In the genomic region with DNA sequence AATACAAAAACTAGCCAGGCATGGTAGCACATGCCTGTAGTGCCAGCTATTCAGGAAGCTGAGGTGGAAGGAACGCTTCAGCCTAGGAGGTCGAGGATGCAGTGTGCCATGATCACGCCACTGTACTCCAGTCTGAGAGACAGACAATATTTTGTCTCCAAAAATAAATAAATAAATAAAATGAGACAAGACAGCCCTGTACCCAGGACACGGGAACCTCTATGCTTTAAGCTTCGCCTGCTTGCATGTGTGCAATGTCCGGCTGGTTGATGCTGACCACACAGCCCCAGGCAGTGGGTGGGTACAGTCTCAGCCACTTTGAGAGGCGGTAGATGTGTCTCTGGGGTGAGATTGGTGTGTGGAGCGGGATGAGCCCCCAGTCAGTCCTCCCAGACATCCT, we compare ENCODE assay signal across 15 cellular contexts. TPM values are rescaled to one million over a fixed set of nuclear protein-coding genes. Genes with fewer than 3 reads are reported as not detected.
DNase-seq lines count a peak whose midpoint lies in the region; TF ChIP-seq lines count a peak whose summit lies in the region.
"Had no signal": no experiment of that assay in that cellular context is flagged by ENCODE, and none has a peak within 500 bp of the region (broad histone marks: within the 10 kb centered on the region; RNA-seq: fewer than 3 reads in every experiment).

No MANE protein-coding gene starts in this region.

- H3K79me2 ChIP-seq in SU-DHL-6 (ENCODE audit: insufficient read depth, low read length): no peaks in the 10 kb centered on the region

- no peaks in the 10 kb centered on the region for H3K9me3 ChIP-seq in BLaER1 treated with 17β-estradiol and CSF1 and Interleukin-3, amounts not matched to agents 10 nM and 100 nM (replicated peaks in 1 of 11)
- H3K9me3 ChIP-seq in SU-DHL-6 (ENCODE audit: insufficient read depth, low read length) (no peaks in the 10 kb centered on the region), esophagus muscularis mucosa (no peaks in the 10 kb centered on the region), tibial nerve (no peaks in the 10 kb centered on the region)

- H3K27ac ChIP-seq in BLaER1 treated with 17β-estradiol and CSF1 and Interleukin-3, amounts not matched to agents 10 nM and 100 nM: peak overlapping the region in 2 of 11 experiments; percentile 6 to 9; a peak in 1 of 22 replicates
- H3K27ac ChIP-seq in SU-DHL-6 (ENCODE audit: low read depth, low read length) (peak overlapping the region; percentile 99), esophagus muscularis mucosa (replicated peaks in 1 of 4) (no peak overlapping the region), tibial nerve (no peak overlapping the region)
- H3K27ac ChIP-seq: GM23248, HL-60 had no signal

- in situ Hi-C loops in GM13977 (cut with MboI; ENCODE audit: low pct_unique_long_range_greater_than_20kb, low sequenced_read_pairs, unreplicated experiment): no loop called here

- no peaks in the 10 kb centered on the region for H4K20me1 ChIP-seq in BLaER1 treated with 17β-estradiol and CSF1 and Interleukin-3, amounts not matched to agents 10 nM and 100 nM
- H4K20me1 ChIP-seq in SU-DHL-6 (ENCODE audit: low read depth, low read length): no peaks in the 10 kb centered on the region

- peak overlapping the region in 10 of 11 experiments; percentile 1 to 85 (median 70); a peak in 15 of 22 replicates for H3K4me2 ChIP-seq in BLaER1 treated with 17β-estradiol and CSF1 and Interleukin-3, amounts not matched to agents 10 nM and 100 nM
- H3K4me2 ChIP-seq in SU-DHL-6 (ENCODE audit: low read depth, low read length, poor library complexity, severe bottlenecking): no peak overlapping the region

- H3K36me3 ChIP-seq in BLaER1 treated with 17β-estradiol and CSF1 and Interleukin-3, amounts not matched to agents 10 nM and 100 nM: no peaks in the 10 kb centered on the region
- H3K36me3 ChIP-seq in SU-DHL-6 (ENCODE audit: low read length) (peaks cover 20% of the 10 kb centered on the region), esophagus muscularis mucosa (no peaks in the 10 kb centered on the region), tibial nerve (no peaks in the 10 kb centered on the region)

- H2AFZ ChIP-seq in SU-DHL-6 (ENCODE audit: low read depth, low read length, severe bottlenecking): no peak overlapping the region
- H2AFZ ChIP-seq: GM23248 had no signal

- no peak for TF ChIP-seq POLR2A in esophagus muscularis mucosa (IDR thresholded peaks at IDR 0.05; ENCODE audit: low read depth)
- no peak for TF ChIP-seq POLR2A in tibial nerve (IDR thresholded peaks at IDR 0.05)

- peaks cover 46 to 79% (median 76%) of the 10 kb centered on the region in 10 experiments for H3K4me1 ChIP-seq in BLaER1 treated with 17β-estradiol and CSF1 and Interleukin-3, amounts not matched to agents 10 nM and 100 nM
- H3K4me1 ChIP-seq in esophagus muscularis mucosa (no peaks in the 10 kb centered on the region), tibial nerve (peaks cover 0 to 5% (median 0%) of the 10 kb centered on the region in 4 donors)

- H3K9ac ChIP-seq in BLaER1 treated with 17β-estradiol and CSF1 and Interleukin-3, amounts not matched to agents 10 nM and 100 nM: peak overlapping the region in 1 of 11 experiments; percentile 9; a peak in 1 of 22 replicates
- H3K9ac ChIP-seq in SU-DHL-6 (ENCODE audit: low read length): peak overlapping the region; percentile 58
- H3K9ac ChIP-seq: GM23248 had no signal

- no peaks in the 10 kb centered on the region for H3K27me3 ChIP-seq in BLaER1 treated with 17β-estradiol and CSF1 and Interleukin-3, amounts not matched to agents 10 nM and 100 nM
- H3K27me3 ChIP-seq in SU-DHL-6 (ENCODE audit: low read length) (no peaks in the 10 kb centered on the region), esophagus muscularis mucosa (no peaks in the 10 kb centered on the region), tibial nerve (no peaks in the 10 kb centered on the region)

- H3F3A ChIP-seq in SU-DHL-6 (ENCODE audit: insufficient read depth): peaks cover 43% of the 10 kb centered on the region

- intact Hi-C loops in esophagus muscularis mucosa (cut with DNase I): no loop called here

- WGBS in esophagus muscularis mucosa: 87% methylated on average over 8 of the region's 8 CpGs
- 76 to 83% methylated on average over 7 to 8 of the region's 8 CpGs for WGBS in tibial nerve, 2 donors

- DNase-seq in esophagus muscularis mucosa (ENCODE audit: extremely low spot score): peak; percentile 78
- no peak for DNase-seq in tibial nerve (ENCODE audit: low spot score in 2 of 2)
- DNase-seq in DMS79 (lab: John Stamatoyannopoulos, UW): no peak
- DNase-seq in kidney tubule cell (ENCODE audit: low spot score): no peak
- DNase-seq in GM13977 (ENCODE audit: low spot score): no peak
- DNase-seq: ACHN; CD8-positive, alpha-beta T cell; COR-L47; GF-D8; GM23248; H7 had no signal

- no peak overlapping the region for H3K4me3 ChIP-seq in BLaER1 treated with 17β-estradiol and CSF1 and Interleukin-3, amounts not matched to agents 10 nM and 100 nM
- H3K4me3 ChIP-seq in SU-DHL-6 (ENCODE audit: insufficient read depth, low read length, poor library complexity, severe bottlenecking) (no peak overlapping the region), esophagus muscularis mucosa (no peak overlapping the region), tibial nerve (no peak overlapping the region)
- H3K4me3 ChIP-seq: GM23248 had no signal

- TF ChIP-seq CTCF in SU-DHL-6 (IDR thresholded peaks at IDR 0.05; ENCODE audit: insufficient read depth, low read length, poor library complexity, severe bottlenecking) (no peak), esophagus muscularis mucosa (IDR thresholded peaks at IDR 0.05) (no peak), tibial nerve (IDR thresholded peaks at IDR 0.05) (no peak), GM13977 (IDR thresholded peaks at IDR 0.05; ENCODE audit: extremely low read depth, insufficient read depth, missing control alignments) (no peak)

- no peaks in the 10 kb centered on the region for H3K9me2 ChIP-seq in SU-DHL-6 (replicated peaks; ENCODE audit: insufficient read depth, low read length)

- TF ChIP-seq EP300 in esophagus muscularis mucosa (IDR thresholded peaks at IDR 0.05) (no peak), tibial nerve (IDR thresholded peaks at IDR 0.05) (no peak)

RNA-seq across cellular contexts. Expression of a gene that starts 52.0 kb away (rescaled TPM):
- total RNA-seq in esophagus muscularis mucosa: 10 to 100 TPM; 10.1 to 36.1 (median 14.8) TPM
- total RNA-seq in tibial nerve: 10 to 100 TPM in 1 of 4 donors, 1 to 10 TPM in 3; 7.0 to 12.3 (median 9.6) TPM
- total RNA-seq: A172, GM23248, H7 had no signal
